ENCODE assay signal across 8 cellular contexts in the genomic region with DNA sequence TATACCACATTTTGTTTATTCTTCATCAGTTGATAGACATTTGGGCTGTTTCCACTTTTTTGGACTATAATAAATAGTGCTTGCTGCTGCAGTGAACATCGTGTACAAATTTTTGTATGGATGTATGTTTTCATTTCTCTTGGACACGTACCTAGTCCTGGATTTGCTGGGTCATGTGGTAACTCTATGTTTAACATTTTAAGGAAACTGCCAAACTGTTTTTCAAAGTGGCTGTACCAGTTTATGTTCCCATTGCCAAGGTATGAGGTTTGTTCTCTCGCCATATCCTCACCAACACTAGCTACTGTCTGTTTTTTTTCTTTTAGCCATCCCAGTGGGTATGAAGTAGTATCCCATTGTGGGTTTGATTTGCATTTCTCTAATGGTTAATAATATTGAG. TPM values are rescaled to one million over a fixed set of nuclear protein-coding genes. Genes with fewer than 3 reads are reported as not detected.
"Had no signal": no experiment of that assay in that cellular context is flagged by ENCODE, and none has a peak within 500 bp of the region (broad histone marks: within the 10 kb centered on the region; RNA-seq: fewer than 3 reads in every experiment).

No MANE protein-coding gene starts in this region.

- DNase-seq: H9, HCEC 1CT, IMR-90 had no signal

- ATAC-seq: GM23338, K562 had no signal

- FAIRE-seq: H1, H54, K562 had no signal

- H3K27ac ChIP-seq: HL-60 had no signal

- H3K4me3 ChIP-seq: GM23338, K562 had no signal

RNA-seq across cellular contexts. Expression of a gene that starts 42.5 kb away (rescaled TPM):
- total RNA-seq: K562 had no signal
